ENCODE assay signal across 21 cellular contexts in genomic region chr1:109300650-109301151, GRCh38. TPM values are rescaled to one million over a fixed set of nuclear protein-coding genes. Genes with fewer than 3 reads are reported as not detected.
DNase-seq lines count a peak whose midpoint lies in the region; ATAC-seq and TF ChIP-seq lines count a peak whose summit lies in the region.
"Had no signal": no experiment of that assay in that cellular context is flagged by ENCODE, and none has a peak within 500 bp of the region (broad histone marks: within the 10 kb centered on the region; RNA-seq: fewer than 3 reads in every experiment).

No MANE protein-coding gene starts in this region.

- no peaks in the 10 kb centered on the region for H3K27me3 ChIP-seq in right cardiac atrium (ENCODE audit: control insufficient read depth, insufficient read depth)
- no peaks in the 10 kb centered on the region for H3K27me3 ChIP-seq in mesendoderm (ENCODE audit: insufficient read depth, low read length, poor library complexity)

- H3K27ac ChIP-seq in right cardiac atrium (ENCODE audit: low read length) (peak overlapping the region; percentile 78), mesendoderm (ENCODE audit: low read depth, low read length) (no peak overlapping the region)
- H3K27ac ChIP-seq: A549, KMS-11, PC-9 had no signal

- no peak overlapping the region for H4K8ac ChIP-seq in mesendoderm (ENCODE audit: low read depth, low read length)

- no peak overlapping the region for H2AK5ac ChIP-seq in mesendoderm (ENCODE audit: low read length)

- DNase-seq in right cardiac atrium (peak; percentile 30 to 74 (median 65)), left ventricle myocardium superior (no peak), choroid plexus epithelial cell (ENCODE audit: low read depth) (peak; percentile 38), mesendoderm (peak; percentile 33), NCI-H510A treated with DMSO at 0.1 percent for 48 hours (lab: John Stamatoyannopoulos, UW) (no peak), ACHN (no peak)
- DNase-seq: Caco-2, DMS153, HCEC 1CT, NCI-H1436, NCI-H2029, NCI-H2171, NCI-H774, PC-9 had no signal

- TF ChIP-seq CTCF in choroid plexus epithelial cell (conservative IDR thresholded peaks at IDR 0.05; ENCODE audit: low read depth, low read length): no peak

- H3K18ac ChIP-seq in mesendoderm (ENCODE audit: low read length): no peak overlapping the region

- H3K9me3 Mint-ChIP-seq in stimulated activated memory B cell treated with anti-CD40 and anti-IgM and Interleukin-4, amounts not matched to agents 10 μg/mL and 1 μg/mL and 100 μg/mL, for 72 hours: no peaks in the 10 kb centered on the region
- H3K9me3 Mint-ChIP-seq: CD14-positive monocyte had no signal

- H3K4me3 ChIP-seq in right cardiac atrium (ENCODE audit: low read length): no peak overlapping the region
- H3K4me3 ChIP-seq in choroid plexus epithelial cell (ENCODE audit: low read depth, low read length): no peak overlapping the region
- no peak overlapping the region for H3K4me3 ChIP-seq in mesendoderm (ENCODE audit: low read length)
- H3K4me3 ChIP-seq: A549, PC-9 had no signal

- H3K23ac ChIP-seq in mesendoderm (ENCODE audit: low read length): no peak overlapping the region

- H3K4me1 ChIP-seq in right cardiac atrium (ENCODE audit: control insufficient read depth, insufficient read depth, low read length): peaks cover 33% of the 10 kb centered on the region
- no peaks in the 10 kb centered on the region for H3K4me1 ChIP-seq in mesendoderm (ENCODE audit: control insufficient read depth, low read depth, low read length)

- H3K9me3 ChIP-seq in right cardiac atrium (ENCODE audit: control insufficient read depth, low read length): no peaks in the 10 kb centered on the region
- H3K9me3 ChIP-seq: A549, Caco-2 had no signal

- intact Hi-C loops in right cardiac atrium (cut with DNase I) (loop anchor here in 1 of 4 donors (10.0 kb wide), 1 partner anchor 94 kb away; the partner anchor contains the start of gene SORT1), left ventricle myocardium superior (cut with micrococcal nuclease) (no loop called here)

- in situ Hi-C loops in ACHN (cut with HindIII; ENCODE audit: low pct_ligation_motif_present, low pct_unique_long_range_greater_than_20kb, low sequenced_read_pairs): no loop called here

- no peak overlapping the region for H3K4ac ChIP-seq in mesendoderm (ENCODE audit: low read depth, low read length)

- H3K27me3 Mint-ChIP-seq in stimulated activated memory B cell treated with anti-CD40 and anti-IgM and Interleukin-4, amounts not matched to agents 10 μg/mL and 1 μg/mL and 100 μg/mL, for 72 hours: peaks cover 27% of the 10 kb centered on the region

- whole genome bisulfite sequencing in right cardiac atrium: 48% methylated on average over 16 of the region's 16 CpGs
- WGBS in mesendoderm (ENCODE audit: extremely low coverage, insufficient coverage, low lambda C conversion rate): no CpG with 5 or more reads among the region's 16 CpGs

- H3K79me2 ChIP-seq in mesendoderm (ENCODE audit: control insufficient read depth, insufficient read depth, low read length): no peaks in the 10 kb centered on the region

- no peaks in the 10 kb centered on the region for H3K36me3 ChIP-seq in mesendoderm (ENCODE audit: control insufficient read depth, insufficient read depth, low read length)

- H3K4me2 ChIP-seq in mesendoderm (ENCODE audit: low read length): no peak overlapping the region
- H3K4me2 ChIP-seq: A549, KMS-11, PC-9 had no signal

- no peak overlapping the region for H2BK15ac ChIP-seq in mesendoderm (replicated peaks; ENCODE audit: low read depth)

- ATAC-seq in right cardiac atrium: peak; percentile 61 to 65
- ATAC-seq in left ventricle myocardium superior: no peak
- ATAC-seq in stimulated activated memory B cell treated with anti-CD40 and anti-IgM and Interleukin-4, amounts not matched to agents 10 μg/mL and 1 μg/mL and 100 μg/mL, for 72 hours: no peak
- no peak for ATAC-seq in GM21723 (IDR thresholded peaks at IDR 0.05; ENCODE audit: unreplicated experiment)
- ATAC-seq: A549 had no signal

- no peak overlapping the region for H3K27ac Mint-ChIP-seq in stimulated activated memory B cell treated with anti-CD40 and anti-IgM and Interleukin-4, amounts not matched to agents 10 μg/mL and 1 μg/mL and 100 μg/mL, for 72 hours

- H3K9ac ChIP-seq in mesendoderm (ENCODE audit: low read length): no peak overlapping the region
- H3K9ac ChIP-seq: KMS-11 had no signal

- H3K79me1 ChIP-seq in mesendoderm (ENCODE audit: low read length): no peaks in the 10 kb centered on the region

- no peak overlapping the region for H2BK120ac ChIP-seq in mesendoderm (ENCODE audit: low read depth, low read length)

- H4K5ac ChIP-seq in mesendoderm (ENCODE audit: low read length): no peak overlapping the region

- no peak overlapping the region for H3K4me3 Mint-ChIP-seq in stimulated activated memory B cell treated with anti-CD40 and anti-IgM and Interleukin-4, amounts not matched to agents 10 μg/mL and 1 μg/mL and 100 μg/mL, for 72 hours
- H3K4me3 Mint-ChIP-seq: CD14-positive monocyte had no signal

- no peak overlapping the region for H3K56ac ChIP-seq in mesendoderm (ENCODE audit: low read length)

- peaks cover 7% of the 10 kb centered on the region for H3K4me1 Mint-ChIP-seq in stimulated activated memory B cell treated with anti-CD40 and anti-IgM and Interleukin-4, amounts not matched to agents 10 μg/mL and 1 μg/mL and 100 μg/mL, for 72 hours

- no peaks in the 10 kb centered on the region for H3K36me3 Mint-ChIP-seq in stimulated activated memory B cell treated with anti-CD40 and anti-IgM and Interleukin-4, amounts not matched to agents 10 μg/mL and 1 μg/mL and 100 μg/mL, for 72 hours
- H3K36me3 Mint-ChIP-seq: CD14-positive monocyte had no signal

- H2BK5ac ChIP-seq in mesendoderm (ENCODE audit: low read length): no peak overlapping the region

RNA-seq across cellular contexts. Expression of gene MYBPHL, which starts 6.1 kb away (rescaled TPM):
- total RNA-seq in right cardiac atrium (100 to 1,000 TPM; 115 to 521 (median 226) TPM), left ventricle myocardium superior (0.35 TPM)
- polyA plus RNA-seq in right cardiac atrium: 322 TPM
- polyA plus RNA-seq in mesendoderm (2013, experiment 1 of 2): 0.17 TPM
- 0.21 TPM for polyA plus RNA-seq in mesendoderm (2013, experiment 2 of 2)
- total RNA-seq: Caco-2, M059J, NCI-H460, PC-9 had no signal
- polyA plus RNA-seq: A549 had no signal

RNA-seq across cellular contexts. Expression of gene PSRC1, which starts 17.8 kb away (rescaled TPM):
- total RNA-seq in right cardiac atrium: 1 to 10 TPM; 1.6 to 4.6 (median 2.3) TPM
- polyA plus RNA-seq in right cardiac atrium: 2.8 TPM
- total RNA-seq in left ventricle myocardium superior: 0.74 TPM
- polyA plus RNA-seq in mesendoderm (2013, experiment 1 of 2): 57.7 TPM
- polyA plus RNA-seq in mesendoderm (2013, experiment 2 of 2): 61.1 TPM

RNA-seq across cellular contexts. Expression of gene CELSR2, which starts 51.4 kb away (rescaled TPM):
- total RNA-seq in right cardiac atrium (10 to 100 TPM; 19.1 to 33.2 (median 28.4) TPM), left ventricle myocardium superior (9.8 TPM)
- polyA plus RNA-seq in right cardiac atrium: 16.0 TPM
- polyA plus RNA-seq in mesendoderm (2013, experiment 1 of 2): 2.9 TPM
- polyA plus RNA-seq in mesendoderm (2013, experiment 2 of 2): 2.9 TPM

Comparison
In these comparisons a context has a peak if more than half of its experiments do, and no peak if none do; other contexts are left out.
1. ATAC-seq: peak in right cardiac atrium (2 of 2); none in left ventricle myocardium superior (single experiment), stimulated activated memory B cell treated with anti-CD40 and anti-IgM and Interleukin-4, amounts not matched to agents 10 μg/mL and 1 μg/mL and 100 μg/mL, for 72 hours (single experiment) and GM21723 (single experiment).
2. DNase-seq: peak in right cardiac atrium (3 of 3), choroid plexus epithelial cell (single experiment) and mesendoderm (single experiment); none in left ventricle myocardium superior (single experiment), NCI-H510A treated with DMSO at 0.1 percent for 48 hours (single experiment) and ACHN (single experiment).
3. RNA of gene MYBPHL, which starts 6.1 kb away (total RNA-seq): 115 to 521 TPM in right cardiac atrium; 0.35 TPM in left ventricle myocardium superior (single experiment); every median in the first group is over 10 times any median in the second.